18 cellular contexts compared by ENCODE assay signal in the genomic region with DNA sequence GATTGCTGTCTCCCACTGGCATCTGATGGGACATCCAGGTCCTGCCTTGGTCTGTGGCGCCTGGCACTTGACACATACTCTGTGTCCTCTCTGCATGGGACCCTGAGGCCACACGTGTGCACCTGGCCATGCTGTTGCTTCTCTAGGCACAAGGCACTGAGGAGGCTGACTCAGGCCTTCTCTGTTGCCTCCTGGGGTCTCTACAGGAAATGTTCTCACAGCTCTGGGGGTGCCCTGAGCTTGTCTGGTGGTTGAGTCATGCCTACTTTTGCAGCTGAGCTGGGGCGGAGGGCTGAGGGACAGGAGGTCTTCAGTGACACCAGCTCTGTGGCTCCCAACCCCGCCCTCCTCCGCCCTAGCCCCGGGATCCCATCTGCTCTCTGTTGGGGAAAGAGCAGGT.
"Had no signal": no experiment of that assay in that cellular context is flagged by ENCODE, and none has a peak within 500 bp of the region (broad histone marks: within the 10 kb centered on the region; RNA-seq: fewer than 3 reads in every experiment).

No MANE protein-coding gene starts in this region.

- H3K9me3 ChIP-seq: upper lobe of left lung had no signal

- H3K27ac ChIP-seq: parathyroid adenoma, upper lobe of left lung, VCaP had no signal

- H3K27me3 ChIP-seq: upper lobe of left lung had no signal

- H2AFZ ChIP-seq: parathyroid adenoma had no signal

- H3K9ac ChIP-seq: parathyroid adenoma had no signal

- ATAC-seq: activated CD4-positive, CD25-positive, alpha-beta regulatory T cell treated with anti-CD3 and anti-CD28 coated beads, Interleukin-2, amount 50 U/mL, for 24 hours; activated naive CD8-positive, alpha-beta T cell treated with anti-CD3 and anti-CD28 coated beads, Interleukin-2, amount 50 U/mL, for 24 hours; activated T-cell treated with anti-CD3 and anti-CD28 coated beads, Interleukin-2, amount 50 U/mL, for 72 hours; left cardiac atrium; right cardiac atrium had no signal

- H3K36me3 ChIP-seq: upper lobe of left lung had no signal

- DNase-seq: activated CD4-positive, alpha-beta memory T cell treated with anti-CD3 and anti-CD28 coated beads, Interleukin-2, amount 10 ng/mL, durations not matched to agents 7 days and 5 days; activated CD4-positive, alpha-beta T cell treated with anti-CD3 and anti-CD28 coated beads, Interleukin-2, amount 10 ng/mL, durations not matched to agents 24 days and 14 days; activated effector memory CD4-positive, alpha-beta T cell treated with anti-CD3 and anti-CD28 coated beads, Interleukin-2, amount 50 U/mL, for 16 hours; activated naive CD4-positive, alpha-beta T cell treated with anti-CD3 and anti-CD28 coated beads, Interleukin-2, amount 50 U/mL, for 16 hours; activated naive CD8-positive, alpha-beta T cell treated with anti-CD3 and anti-CD28 coated beads, Interleukin-2, amount 50 U/mL, for 24 hours; caudate nucleus; effector memory CD4-positive, alpha-beta T cell; glutamatergic neuron; hypothalamus; left cardiac atrium; right cardiac atrium; stimulated activated CD4-positive, alpha-beta T cell treated with anti-CD3 and anti-CD28 coated beads, Interleukin-4, amount 100 ng/mL, for 24 hours; stimulated activated naive CD4-positive, alpha-beta T cell treated with Interleukin-2 at 50 U/mL for 16 hours; upper lobe of left lung had no signal

- H3K4me1 ChIP-seq: parathyroid adenoma, upper lobe of left lung had no signal

- H3K4me3 ChIP-seq: upper lobe of left lung had no signal
